In genomic region chr6:65937982-65938381, GRCh38 we compare ENCODE assay signal across 26 cellular contexts.
DNase-seq lines count a peak whose midpoint lies in the region; ATAC-seq and TF ChIP-seq lines count a peak whose summit lies in the region.
"Had no signal": no experiment of that assay in that cellular context is flagged by ENCODE, and none has a peak within 500 bp of the region (broad histone marks: within the 10 kb centered on the region; RNA-seq: fewer than 3 reads in every experiment).

No MANE protein-coding gene starts in this region.

- no peaks in the 10 kb centered on the region for H3K27me3 ChIP-seq in SK-N-SH (ENCODE audit: insufficient read depth)
- H3K27me3 ChIP-seq in lower lobe of right lung (ENCODE audit: low read depth), result no peaks in the 10 kb centered on the region
- no peaks in the 10 kb centered on the region for H3K27me3 ChIP-seq in upper lobe of right lung
- H3K27me3 ChIP-seq: breast epithelium, esophagus squamous epithelium, SJCRH30 had no signal

- H3K4me3 ChIP-seq in SK-N-SH (ENCODE audit: low read depth in 2 of 2, low read length in 1 of 2), result no peak overlapping the region
- H3K4me3 ChIP-seq in astrocyte of the spinal cord (ENCODE audit: low read depth, low read length), result no peak overlapping the region
- H3K4me3 ChIP-seq in lower lobe of right lung, result no peak overlapping the region
- H3K4me3 ChIP-seq in upper lobe of right lung, result no peak overlapping the region
- H3K4me3 ChIP-seq: breast epithelium, coronary artery, esophagus squamous epithelium, mucosa of descending colon, SJCRH30, smooth muscle cell, thoracic aorta had no signal

- no peak overlapping the region for H3K4me2 ChIP-seq in SK-N-SH
- H3K4me2 ChIP-seq: smooth muscle cell had no signal

- no peak for ATAC-seq in SK-N-SH treated with all-trans-retinoic acid at 6 μM for 48 hours
- peak; percentile 47 to 62 for ATAC-seq in lower lobe of right lung
- ATAC-seq in upper lobe of right lung, result peak; percentile 41
- ATAC-seq: activated T-helper 17 cell treated with anti-CD3 and anti-CD28 coated beads, Interleukin-2, amount 50 U/mL, for 72 hours; left lobe of liver; mucosa of descending colon; stimulated activated memory B cell treated with anti-CD40 and anti-IgM and Interleukin-4, amounts not matched to agents 10 μg/mL and 1 μg/mL and 100 μg/mL, for 72 hours had no signal

- H3K9ac ChIP-seq in SK-N-SH, result no peak overlapping the region

- CTCF ChIA-PET in SK-N-SH (lab: Yijun Ruan, JAX), result no interaction called here
- CTCF ChIA-PET in activated CD4-positive, alpha-beta T cell treated with anti-CD3 and anti-CD28 coated beads, Interleukin-2, amount 10 ng/mL, durations not matched to agents 7 days and 5 days (lab: Charles Lee), result no interaction called here

- no peaks in the 10 kb centered on the region for H3K79me2 ChIP-seq in SK-N-SH (ENCODE audit: insufficient read depth)

- H3F3A ChIP-seq in SK-N-SH (replicated peaks; ENCODE audit: insufficient read depth), result no peaks in the 10 kb centered on the region

- no peaks in the 10 kb centered on the region for H3K36me3 Mint-ChIP-seq in activated CD4-positive, alpha-beta T cell treated with anti-CD3 and anti-CD28 coated beads, Interleukin-2, amount 10 ng/mL, durations not matched to agents 7 days and 5 days (ENCODE audit: low read depth)
- H3K36me3 Mint-ChIP-seq: activated naive CD8-positive, alpha-beta T cell treated with anti-CD3 and anti-CD28 coated beads, Interleukin-2, amount 10 ng/mL, durations not matched to agents 7 days and 5 days; stimulated activated memory B cell treated with anti-CD40 and anti-IgM and Interleukin-4, amounts not matched to agents 10 μg/mL and 1 μg/mL and 100 μg/mL, for 72 hours had no signal

- no peaks in the 10 kb centered on the region for H3K9me3 ChIP-seq in SK-N-SH
- no peaks in the 10 kb centered on the region for H3K9me3 ChIP-seq in lower lobe of right lung
- H3K9me3 ChIP-seq in upper lobe of right lung, result no peaks in the 10 kb centered on the region
- H3K9me3 ChIP-seq: breast epithelium, esophagus squamous epithelium, SJCRH30, thoracic aorta had no signal

- H3K27ac Mint-ChIP-seq in activated CD4-positive, alpha-beta T cell treated with anti-CD3 and anti-CD28 coated beads, Interleukin-2, amount 10 ng/mL, durations not matched to agents 7 days and 5 days, result no peak overlapping the region
- H3K27ac Mint-ChIP-seq: activated naive CD8-positive, alpha-beta T cell treated with anti-CD3 and anti-CD28 coated beads, Interleukin-2, amount 10 ng/mL, durations not matched to agents 7 days and 5 days; activated T-helper 17 cell treated with anti-CD3 and anti-CD28 coated beads, Interleukin-2, amount 50 U/mL, for 72 hours; B cell; endodermal cell; HFFc6; stimulated activated memory B cell treated with anti-CD40 and anti-IgM and Interleukin-4, amounts not matched to agents 10 μg/mL and 1 μg/mL and 100 μg/mL, for 72 hours had no signal

- POLR2A ChIA-PET in SK-N-SH (lab: Yijun Ruan, JAX), result no interaction called here
- POLR2A ChIA-PET in activated CD4-positive, alpha-beta T cell treated with anti-CD3 and anti-CD28 coated beads, Interleukin-2, amount 10 ng/mL, durations not matched to agents 7 days and 5 days (lab: Charles Lee), result no interaction called here

- TF ChIP-seq EP300 in SK-N-SH (IDR thresholded peaks at IDR 0.05; ENCODE audit: borderline replicate concordance in 1 of 2, low read depth in 1 of 2, low read length in 1 of 2), result no peak

- TF ChIP-seq RAD21 in SK-N-SH (IDR thresholded peaks at IDR 0.05; ENCODE audit: low read length), result no peak

- H3K27me3 Mint-ChIP-seq in activated CD4-positive, alpha-beta T cell treated with anti-CD3 and anti-CD28 coated beads, Interleukin-2, amount 10 ng/mL, durations not matched to agents 7 days and 5 days, result no peaks in the 10 kb centered on the region
- H3K27me3 Mint-ChIP-seq: activated naive CD8-positive, alpha-beta T cell treated with anti-CD3 and anti-CD28 coated beads, Interleukin-2, amount 10 ng/mL, durations not matched to agents 7 days and 5 days; activated T-helper 17 cell treated with anti-CD3 and anti-CD28 coated beads, Interleukin-2, amount 50 U/mL, for 72 hours; B cell; stimulated activated memory B cell treated with anti-CD40 and anti-IgM and Interleukin-4, amounts not matched to agents 10 μg/mL and 1 μg/mL and 100 μg/mL, for 72 hours had no signal

- no peaks in the 10 kb centered on the region for H4K20me1 ChIP-seq in SK-N-SH (ENCODE audit: insufficient read depth)

- H3K9me2 ChIP-seq in SK-N-SH, result no peaks in the 10 kb centered on the region

- H2AFZ ChIP-seq in SK-N-SH (ENCODE audit: low read depth), result no peak overlapping the region

- in situ Hi-C loops in astrocyte of the spinal cord (cut with HindIII; ENCODE audit: low sequenced_read_pairs), result no loop called here

- H3K9me3 Mint-ChIP-seq in activated CD4-positive, alpha-beta T cell treated with anti-CD3 and anti-CD28 coated beads, Interleukin-2, amount 10 ng/mL, durations not matched to agents 7 days and 5 days, result peaks cover 13% of the 10 kb centered on the region
- H3K9me3 Mint-ChIP-seq: activated naive CD8-positive, alpha-beta T cell treated with anti-CD3 and anti-CD28 coated beads, Interleukin-2, amount 10 ng/mL, durations not matched to agents 7 days and 5 days; endodermal cell; stimulated activated memory B cell treated with anti-CD40 and anti-IgM and Interleukin-4, amounts not matched to agents 10 μg/mL and 1 μg/mL and 100 μg/mL, for 72 hours had no signal

- DNase-seq in SK-N-SH, result no peak
- peak; percentile 5 for DNase-seq in astrocyte of the spinal cord (ENCODE audit: low read depth, low spot score)
- DNase-seq in lower lobe of right lung, result no peak
- no peak for DNase-seq in upper lobe of right lung
- DNase-seq in activated CD4-positive, alpha-beta T cell treated with anti-CD3 and anti-CD28 coated beads, Interleukin-2, amount 10 ng/mL, durations not matched to agents 7 days and 5 days, result no peak
- DNase-seq in nucleus accumbens (lab: John Stamatoyannopoulos, UW), result no peak
- DNase-seq in activated naive CD4-positive, alpha-beta T cell treated with anti-CD3 and anti-CD28 coated beads, Interleukin-2, amount 50 U/mL, for 16 hours, result no peak
- DNase-seq: activated naive CD8-positive, alpha-beta T cell treated with anti-CD3 and anti-CD28 coated beads, Interleukin-2, amount 10 ng/mL, durations not matched to agents 7 days and 5 days; DND-41; endodermal cell; esophagus squamous epithelium; glutamatergic neuron; HFFc6; mucosa of descending colon; NCI-H2081 had no signal

- H3K4me3 Mint-ChIP-seq in activated CD4-positive, alpha-beta T cell treated with anti-CD3 and anti-CD28 coated beads, Interleukin-2, amount 10 ng/mL, durations not matched to agents 7 days and 5 days, result no peak overlapping the region
- H3K4me3 Mint-ChIP-seq: activated naive CD8-positive, alpha-beta T cell treated with anti-CD3 and anti-CD28 coated beads, Interleukin-2, amount 10 ng/mL, durations not matched to agents 7 days and 5 days; activated T-helper 17 cell treated with anti-CD3 and anti-CD28 coated beads, Interleukin-2, amount 50 U/mL, for 72 hours; B cell; endodermal cell; HFFc6; stimulated activated memory B cell treated with anti-CD40 and anti-IgM and Interleukin-4, amounts not matched to agents 10 μg/mL and 1 μg/mL and 100 μg/mL, for 72 hours had no signal

- WGBS in SK-N-SH (ENCODE audit: low lambda C conversion rate), result 15% methylated on average over 2 of the region's 2 CpGs

- H3K4me1 ChIP-seq in SK-N-SH (ENCODE audit: control insufficient read depth in 1 of 2, insufficient read depth in 2 of 2, low read depth in 1 of 2, low read length in 1 of 2) (no peaks in the 10 kb centered on the region), lower lobe of right lung (no peaks in the 10 kb centered on the region), upper lobe of right lung (no peaks in the 10 kb centered on the region)
- H3K4me1 ChIP-seq: breast epithelium, esophagus squamous epithelium, SJCRH30 had no signal

- H3K27ac ChIP-seq in SK-N-SH (ENCODE audit: low read depth in 2 of 2, low read length in 1 of 2) (no peak overlapping the region), lower lobe of right lung (no peak overlapping the region), upper lobe of right lung (no peak overlapping the region)
- H3K27ac ChIP-seq: 22Rv1, breast epithelium, coronary artery, esophagus squamous epithelium, SJCRH30, thoracic aorta had no signal

- no peak for TF ChIP-seq CTCF in SK-N-SH (IDR thresholded peaks at IDR 0.05)
- TF ChIP-seq CTCF in astrocyte of the spinal cord (IDR thresholded peaks at IDR 0.05; ENCODE audit: low read depth, low read length), result no peak
- no peak for TF ChIP-seq CTCF in lower lobe of right lung (IDR thresholded peaks at IDR 0.05)
- no peak for TF ChIP-seq CTCF in upper lobe of right lung (IDR thresholded peaks at IDR 0.05)

- intact Hi-C loops in lower lobe of right lung (cut with DNase I) (no loop called here), upper lobe of right lung (cut with DNase I) (no loop called here)

- H3K4me1 Mint-ChIP-seq in activated CD4-positive, alpha-beta T cell treated with anti-CD3 and anti-CD28 coated beads, Interleukin-2, amount 10 ng/mL, durations not matched to agents 7 days and 5 days, result no peaks in the 10 kb centered on the region
- H3K4me1 Mint-ChIP-seq: activated naive CD8-positive, alpha-beta T cell treated with anti-CD3 and anti-CD28 coated beads, Interleukin-2, amount 10 ng/mL, durations not matched to agents 7 days and 5 days; activated T-helper 17 cell treated with anti-CD3 and anti-CD28 coated beads, Interleukin-2, amount 50 U/mL, for 72 hours; B cell; endodermal cell; stimulated activated memory B cell treated with anti-CD40 and anti-IgM and Interleukin-4, amounts not matched to agents 10 μg/mL and 1 μg/mL and 100 μg/mL, for 72 hours had no signal

- no peaks in the 10 kb centered on the region for H3K36me3 ChIP-seq in SK-N-SH (replicated peaks in 1 of 2; ENCODE audit: control insufficient read depth in 1 of 2, insufficient read depth in 2 of 2, low read length in 1 of 2)
- no peaks in the 10 kb centered on the region for H3K36me3 ChIP-seq in lower lobe of right lung
- no peaks in the 10 kb centered on the region for H3K36me3 ChIP-seq in upper lobe of right lung
- H3K36me3 ChIP-seq: breast epithelium, esophagus squamous epithelium, SJCRH30, thoracic aorta had no signal

TF ChIP-seq in SK-N-SH treated with all-trans-retinoic acid at 6 μM for 48 hours, 23 proteins besides CTCF, POLR2A, EP300 and RAD21 (continues in another document):
- TF ChIP-seq RARB (CRISPR knock-in tag; IDR thresholded peaks at IDR 0.05), result no peak

TF ChIP-seq in SK-N-SH, 30 proteins besides CTCF, POLR2A, EP300 and RAD21 (continues in another document):
- TF ChIP-seq EZH2phosphoT487 (IDR thresholded peaks at IDR 0.05; ENCODE audit: borderline replicate concordance, low read depth), result no peak
- TF ChIP-seq FOXM1 (IDR thresholded peaks at IDR 0.05; ENCODE audit: low read depth), result no peak
- TF ChIP-seq YY1 (IDR thresholded peaks at IDR 0.05; ENCODE audit: low read depth), result no peak
